26 cellular contexts compared by ENCODE assay signal in genomic region chr3:184308744-184309143, GRCh38. TPM values are rescaled to one million over a fixed set of nuclear protein-coding genes. Genes with fewer than 3 reads are reported as not detected.
DNase-seq lines count a peak whose midpoint lies in the region; ATAC-seq and TF ChIP-seq lines count a peak whose summit lies in the region.
"Had no signal": no experiment of that assay in that cellular context is flagged by ENCODE, and none has a peak within 500 bp of the region (broad histone marks: within the 10 kb centered on the region; RNA-seq: fewer than 3 reads in every experiment).

No MANE protein-coding gene starts in this region.

- dilution Hi-C loops in IMR-90 (cut with HindIII; ENCODE audit: low sequenced_read_pairs, unreplicated experiment): no loop called here

- H3K9me3 ChIP-seq in IMR-90 (ENCODE audit: control insufficient read depth, insufficient read depth, low read length): no peaks in the 10 kb centered on the region
- H3K9me3 ChIP-seq: BLaER1, heart right ventricle, left ventricle myocardium inferior, spleen had no signal

- peaks cover 17 to 19% of the 10 kb centered on the region in 2 experiments for H3K79me1 ChIP-seq in IMR-90 (ENCODE audit: low read depth in 1 of 2, low read length in 2 of 2)

- H3K9ac ChIP-seq in IMR-90 (ENCODE audit: low read depth, low read length): no peak overlapping the region
- H3K9ac ChIP-seq: BLaER1, KMS-11 had no signal

- ATAC-seq in IMR-90 (ENCODE audit: low read depth) (no peak), SK-N-SH treated with all-trans-retinoic acid at 6 μM for 48 hours (peak; percentile 17; the same call in 1 of the 3 replicates), GM19463 (IDR thresholded peaks at IDR 0.05; ENCODE audit: unreplicated experiment) (no peak)

- H2AK9ac ChIP-seq in IMR-90 (replicated peaks; ENCODE audit: low read depth, low read length, poor library complexity): no peak overlapping the region

- H3K4me2 ChIP-seq in IMR-90 (ENCODE audit: low read depth, low read length): no peak overlapping the region
- H3K4me2 ChIP-seq: BLaER1, KMS-11 had no signal

- no peak overlapping the region for H4K5ac ChIP-seq in IMR-90 (ENCODE audit: low read depth, low read length)

- WGBS in IMR-90 (ENCODE audit: extremely low coverage in 2 of 2, insufficient read length in 1 of 2), 2 experiments: 93% methylated on average over 3 of the region's 7 CpGs; no CpG with 5 or more reads in 1 of the 2 experiments

- TF ChIP-seq POLR2A in IMR-90 (IDR thresholded peaks at IDR 0.05; ENCODE audit: low read depth, low read length): no peak

- no peak overlapping the region for H3K18ac ChIP-seq in IMR-90 (ENCODE audit: low read depth, low read length)

- intact Hi-C loops in IMR-90 (cut with micrococcal nuclease): no loop called here

- peaks cover 22% of the 10 kb centered on the region for H4K20me1 ChIP-seq in IMR-90 (ENCODE audit: insufficient read depth, low read length)

- H3K4me3 ChIP-seq in IMR-90 (ENCODE audit: insufficient read depth, low read depth, low read length): no peak overlapping the region
- H3K4me3 ChIP-seq in fibroblast of villous mesenchyme (ENCODE audit: low read depth, low read length): no peak overlapping the region
- H3K4me3 ChIP-seq: BLaER1, heart right ventricle, left ventricle myocardium inferior, spleen had no signal

- no peaks in the 10 kb centered on the region; the same call in 1 of the 2 replicates for H3K9me1 ChIP-seq in IMR-90 (ENCODE audit: insufficient read depth, low read length)

- H2BK20ac ChIP-seq in IMR-90 (ENCODE audit: low read depth, low read length): no peak overlapping the region

- H4K91ac ChIP-seq in IMR-90 (ENCODE audit: insufficient read depth, low read depth, low read length): no peak overlapping the region

- H3K4me1 ChIP-seq in IMR-90 (ENCODE audit: control insufficient read depth, insufficient read depth, low read length): no peaks in the 10 kb centered on the region

- no peak for TF ChIP-seq CTCF in IMR-90 (conservative IDR thresholded peaks at IDR 0.05; ENCODE audit: low read depth, low read length)
- TF ChIP-seq CTCF in fibroblast of villous mesenchyme (IDR thresholded peaks at IDR 0.05; ENCODE audit: insufficient read depth, low read depth, low read length): peak; percentile 8

- DNase-seq in IMR-90 (no peak), fibroblast of villous mesenchyme (ENCODE audit: low read depth) (no peak), HUDEP-2 (lab: John Stamatoyannopoulos, UW; ENCODE audit: unreplicated experiment in 76 of 76) (no peak), NCI-H1105 treated with DMSO at 0.1 percent for 48 hours (lab: John Stamatoyannopoulos, UW) (no peak)
- DNase-seq: activated CD4-positive, alpha-beta memory T cell treated with anti-CD3 and anti-CD28 coated beads, Interleukin-2, amount 10 ng/mL, durations not matched to agents 7 days and 5 days; activated naive CD4-positive, alpha-beta T cell treated with anti-CD3 and anti-CD28 coated beads, Interleukin-2, amount 50 U/mL, for 16 hours; activated T-cell treated with anti-CD3 and anti-CD28 coated beads, Interleukin-2, amount 50 U/mL, for 48 hours; Calu3; heart right ventricle; immature natural killer cell; left ventricle myocardium inferior; NCI-H1105; NCI-H2107; NCI-H524 treated with DMSO at 0.1 percent for 48 hours; SHP77; spleen; stimulated activated CD8-positive, alpha-beta memory T cell treated with anti-CD3 and anti-CD28 coated beads, Interleukin-4, amount 100 ng/mL, for 48 hours; T-cell had no signal

- TF ChIP-seq RAD21 in IMR-90 (IDR thresholded peaks at IDR 0.05; ENCODE audit: low read length): no peak

- no peaks in the 10 kb centered on the region for H3K27me3 ChIP-seq in IMR-90 (ENCODE audit: control insufficient read depth, insufficient read depth, low read length)
- H3K27me3 ChIP-seq: BLaER1, heart right ventricle, spleen had no signal

- H2AK5ac ChIP-seq in IMR-90 (ENCODE audit: low read depth, low read length): no peak overlapping the region

- H2BK15ac ChIP-seq in IMR-90 (ENCODE audit: low read depth, low read length): no peak overlapping the region

- H3K36me3 ChIP-seq in IMR-90 (ENCODE audit: control insufficient read depth, insufficient read depth, low read length): peaks cover 52% of the 10 kb centered on the region

- no peak overlapping the region for H3K14ac ChIP-seq in IMR-90 (replicated peaks; ENCODE audit: low read depth, low read length)

- H4K8ac ChIP-seq in IMR-90 (ENCODE audit: low read depth in 2 of 2, low read length in 2 of 2): no peak overlapping the region

- H2AFZ ChIP-seq in IMR-90 (replicated peaks; ENCODE audit: low read length, poor library complexity): no peak overlapping the region

- H3K23ac ChIP-seq in IMR-90 (ENCODE audit: low read depth, low read length): no peak overlapping the region

- H3K56ac ChIP-seq in IMR-90 (ENCODE audit: extremely low read depth, insufficient read depth, low read length): no peak overlapping the region

- H3K27ac ChIP-seq in IMR-90 (ENCODE audit: insufficient read depth, low read length): no peak overlapping the region
- H3K27ac ChIP-seq: BLaER1, heart right ventricle, KMS-11, left ventricle myocardium inferior, spleen had no signal

- CTCF ChIA-PET in IMR-90 (lab: Yijun Ruan, JAX): no interaction called here

- TSS peak; percentile 67 for BruUV-seq in IMR-90 (replicated peaks; lab: Mats Ljungman, UMichigan)

- no peak overlapping the region for H2BK120ac ChIP-seq in IMR-90 (ENCODE audit: low read depth, low read length)

- no peak overlapping the region for H3K4ac ChIP-seq in IMR-90 (ENCODE audit: low read depth, low read length)

- POLR2A ChIA-PET in IMR-90 (lab: Charles Lee; ENCODE audit: unreplicated experiment): no interaction called here

- H2BK5ac ChIP-seq in IMR-90 (ENCODE audit: low read depth, low read length, poor library complexity, severe bottlenecking): no peak overlapping the region

- in situ Hi-C loops in IMR-90 (cut with MboI; ENCODE audit: low sequenced_read_pairs): no loop called here

TF ChIP-seq in IMR-90, 13 proteins besides CTCF, POLR2A, EP300 and RAD21 (continues in another document):
- TF ChIP-seq FOS (IDR thresholded peaks at IDR 0.05; ENCODE audit: low read depth, low read length): no peak
- TF ChIP-seq CHD1 (IDR thresholded peaks at IDR 0.05; ENCODE audit: low read depth, low read length): no peak
- TF ChIP-seq MAFK (IDR thresholded peaks at IDR 0.05; ENCODE audit: low read depth, low read length): no peak
- TF ChIP-seq MAZ (IDR thresholded peaks at IDR 0.05; ENCODE audit: borderline replicate concordance, low read depth, low read length): no peak
- no peak for TF ChIP-seq SMC3 (IDR thresholded peaks at IDR 0.05; ENCODE audit: low read depth, low read length)
- no peak for TF ChIP-seq RFX5 (IDR thresholded peaks at IDR 0.05; ENCODE audit: low read depth, low read length)
- no peak for TF ChIP-seq CEBPB (IDR thresholded peaks at IDR 0.05; ENCODE audit: low read depth, low read length)

TF ChIP-seq in SK-N-SH treated with all-trans-retinoic acid at 6 μM for 48 hours, 23 proteins besides CTCF, POLR2A, EP300 and RAD21 (continues in another document):
- TF ChIP-seq ISL1 (CRISPR knock-in tag; IDR thresholded peaks at IDR 0.05): no peak
- TF ChIP-seq CREB5 (CRISPR knock-in tag; IDR thresholded peaks at IDR 0.05; ENCODE audit: low read depth): no peak
- TF ChIP-seq ZNF8 (CRISPR knock-in tag; IDR thresholded peaks at IDR 0.05): no peak
- TF ChIP-seq PPARA (CRISPR knock-in tag; IDR thresholded peaks at IDR 0.05; ENCODE audit: borderline replicate concordance): no peak
- TF ChIP-seq ZFP30 (CRISPR knock-in tag; IDR thresholded peaks at IDR 0.05): no peak
- no peak for TF ChIP-seq ZC3H10 (CRISPR knock-in tag; IDR thresholded peaks at IDR 0.05)
- no peak for TF ChIP-seq ARNTL (CRISPR knock-in tag; IDR thresholded peaks at IDR 0.05; ENCODE audit: borderline replicate concordance, low read depth)
- no peak for TF ChIP-seq GLIS3 (CRISPR knock-in tag; IDR thresholded peaks at IDR 0.05)
- TF ChIP-seq CSDC2 (CRISPR knock-in tag; IDR thresholded peaks at IDR 0.05): no peak
- no peak for TF ChIP-seq ESRRG (CRISPR knock-in tag; IDR thresholded peaks at IDR 0.05)
- TF ChIP-seq OSR1 (CRISPR knock-in tag; IDR thresholded peaks at IDR 0.05): no peak

RNA-seq across cellular contexts. Expression of gene EIF4G1, which starts 5.7 kb away (rescaled TPM):
- total RNA-seq in IMR-90 (2012; rRNA removed) (225 TPM in 2 replicates), fibroblast of villous mesenchyme (252 and 288 TPM in 2 replicates)
- polyA plus RNA-seq in IMR-90 (2012; rRNA removed): 274 and 300 TPM in 2 replicates
- 216 and 229 TPM in 2 replicates for polyA plus RNA-seq in IMR-90 (2012; cell fraction: cytosol; rRNA removed)
- 361 and 453 TPM in 2 replicates for polyA plus RNA-seq in IMR-90 (2012; cell fraction: nucleus; rRNA removed; ENCODE audit: low replicate concordance)

RNA-seq across cellular contexts. Expression of gene PSMD2, which starts 9.7 kb away (rescaled TPM):
- 697 and 872 TPM in 2 replicates for total RNA-seq in IMR-90 (2012; rRNA removed)
- 474 and 514 TPM in 2 replicates for polyA plus RNA-seq in IMR-90 (2012; rRNA removed)
- polyA plus RNA-seq in IMR-90 (2012; cell fraction: cytosol; rRNA removed): 246 and 479 TPM in 2 replicates
- 457 and 630 TPM in 2 replicates for polyA plus RNA-seq in IMR-90 (2012; cell fraction: nucleus; rRNA removed; ENCODE audit: low replicate concordance)
- 364 and 388 TPM in 2 replicates for total RNA-seq in fibroblast of villous mesenchyme

RNA-seq across cellular contexts. Expression of gene FAM131A, which starts 28.7 kb away (rescaled TPM):
- total RNA-seq in IMR-90 (2012; rRNA removed) (9.7 and 10.8 TPM in 2 replicates), fibroblast of villous mesenchyme (13.9 and 17.3 TPM in 2 replicates)
- 16.5 and 19.5 TPM in 2 replicates for polyA plus RNA-seq in IMR-90 (2012; rRNA removed)
- 28.8 and 38.6 TPM in 2 replicates for polyA plus RNA-seq in IMR-90 (2012; cell fraction: cytosol; rRNA removed)
- polyA plus RNA-seq in IMR-90 (2012; cell fraction: nucleus; rRNA removed; ENCODE audit: low replicate concordance): 32.2 and 40.8 TPM in 2 replicates

RNA-seq across cellular contexts. Expression of gene ECE2, which starts 32.9 kb away (rescaled TPM):
- total RNA-seq in IMR-90 (2012; rRNA removed): not detected in 2 replicates
- not detected in 2 replicates for polyA plus RNA-seq in IMR-90 (2012; rRNA removed)
- not detected in 2 replicates for polyA plus RNA-seq in IMR-90 (2012; cell fraction: cytosol; rRNA removed)
- 0.02 TPM in 1 of 2 replicates, not detected in the other for polyA plus RNA-seq in IMR-90 (2012; cell fraction: nucleus; rRNA removed; ENCODE audit: low replicate concordance)
- not detected in 2 replicates for total RNA-seq in fibroblast of villous mesenchyme
- total RNA-seq: activated CD4-positive, alpha-beta memory T cell treated with anti-CD3 and anti-CD28 coated beads, Interleukin-2, amount 10 ng/mL, durations not matched to agents 7 days and 5 days; Calu3; G401; left ventricle myocardium inferior; mononuclear cell; spleen; subcutaneous adipose tissue; T-cell; urinary bladder had no signal
- polyA plus RNA-seq: heart right ventricle, immature natural killer cell, spleen had no signal

RNA-seq across cellular contexts. Expression of gene CAMK2N2, which starts 47.4 kb away (rescaled TPM):
- total RNA-seq in IMR-90 (2012; rRNA removed) (not detected in 2 replicates), fibroblast of villous mesenchyme (under 0.01 TPM in 1 of 2 replicates, not detected in the other)
- 0.29 and 0.34 TPM in 2 replicates for polyA plus RNA-seq in IMR-90 (2012; rRNA removed)
- polyA plus RNA-seq in IMR-90 (2012; cell fraction: cytosol; rRNA removed): 0.40 and 0.69 TPM in 2 replicates
- polyA plus RNA-seq in IMR-90 (2012; cell fraction: nucleus; rRNA removed; ENCODE audit: low replicate concordance): 0.14 and 0.22 TPM in 2 replicates
- total RNA-seq: mononuclear cell, subcutaneous adipose tissue had no signal
- polyA plus RNA-seq: immature natural killer cell had no signal
